ENCODE assay signal across 6 cellular contexts in genomic region chr9:69112646-69113045, GRCh38.
DNase-seq lines count a peak whose midpoint lies in the region; ATAC-seq, FAIRE-seq and TF ChIP-seq lines count a peak whose summit lies in the region.
"Not testable (repeated sequence)": the region's sequence is repeated elsewhere in the genome, so short reads cannot be mapped to it uniquely, and the experiment has no call there.

No MANE protein-coding gene starts in this region.

- not testable (repeated sequence) for H2BK12ac ChIP-seq in H9 (ENCODE audit: insufficient read length, low read depth, low read length)

- not testable (repeated sequence) for H3K9me2 ChIP-seq in hepatocyte (replicated peaks; ENCODE audit: insufficient read depth)

- not testable (repeated sequence) for TF ChIP-seq POLR2A in K562 (conservative IDR thresholded peaks at IDR 0.05)

- not testable (repeated sequence) for TF ChIP-seq RAD21 in K562 (CRISPR knock-in tag; conservative IDR thresholded peaks at IDR 0.05 in 1 of 2, IDR thresholded peaks at IDR 0.05 in 1 of 2)

- CTCF ChIA-PET in K562 (lab: Yijun Ruan, JAX; ENCODE audit: low intra/inter-chr PET ratio) = not testable (repeated sequence)

- H3K56ac ChIP-seq in H9 (ENCODE audit: insufficient read length, low read depth, low read length) = not testable (repeated sequence)

- H3K23me2 ChIP-seq in H9 (ENCODE audit: insufficient read length, low read depth, low read length, poor library complexity, severe bottlenecking) = not testable (repeated sequence)

- WGBS in H9 (ENCODE audit: extremely low coverage, insufficient read length, low lambda C conversion rate) = no CpG with 5 or more reads among the region's 17 CpGs
- 79% methylated on average over 8 of the region's 17 CpGs for WGBS in K562 (ENCODE audit: insufficient coverage, low coverage, missing lambda C conversion rate)
- WGBS in endodermal cell (ENCODE audit: insufficient coverage in 1 of 2, insufficient read length in 1 of 2), 2 experiments = 95 to 98% methylated on average over 12 to 17 of the region's 17 CpGs
- 97% methylated on average over 17 of the region's 17 CpGs for WGBS in hepatocyte (ENCODE audit: low lambda C conversion rate, missing lambda C conversion rate)

- H3K9me3 Mint-ChIP-seq in H9; endodermal cell; neural crest cell; progenitor cell of endocrine pancreas (ENCODE audit: low read depth): not testable (repeated sequence)

- not testable (repeated sequence) for H3K14ac ChIP-seq in H9 (ENCODE audit: insufficient read depth, low read length)

- not testable (repeated sequence) for H3K27ac ChIP-seq in H9 (ENCODE audit: insufficient read length, low read depth, low read length); K562 (ENCODE audit: extremely low read depth, low read depth, low read length); endodermal cell (ENCODE audit: low read depth, low read length); hepatocyte

- POLR2A ChIA-PET in K562 (lab: Yijun Ruan, JAX) = not testable (repeated sequence)

- intact Hi-C loops in K562 (cut with micrococcal nuclease) = not testable (repeated sequence)

- H3K9ac ChIP-seq in H9 (ENCODE audit: extremely low read depth, insufficient read length, low read length); K562 (ENCODE audit: insufficient read depth in 1 of 2, low read depth in 2 of 2, low read length in 2 of 2); endodermal cell (ENCODE audit: extremely low read depth, low read length, poor library complexity, severe bottlenecking): not testable (repeated sequence)

- H3K79me2 ChIP-seq in H9 (ENCODE audit: insufficient read depth, low read length); K562 (ENCODE audit: control insufficient read depth, insufficient read depth, low read length); hepatocyte: not testable (repeated sequence)

- H3T11ph ChIP-seq in H9 (ENCODE audit: low read length) = not testable (repeated sequence)

- not testable (repeated sequence) for H2BK15ac ChIP-seq in H9 (ENCODE audit: low read depth, low read length)

- H4K8ac ChIP-seq in H9 (replicated peaks; ENCODE audit: insufficient read length, low read depth, low read length) = not testable (repeated sequence)

- TF ChIP-seq EP300 in K562 (IDR thresholded peaks at IDR 0.05; ENCODE audit: low read length) = not testable (repeated sequence)

- not testable (repeated sequence) for H2AK5ac ChIP-seq in H9 (ENCODE audit: insufficient read length, low read length)

- DNase-seq in H9 (peak; percentile 33), hepatocyte (ENCODE audit: low spot score) (peak; percentile 1)
- DNase-seq in K562 (ENCODE audit: extremely low read depth in 1 of 4, low spot score in 3 of 4); endodermal cell; neural crest cell (ENCODE audit: low read depth, low spot score); progenitor cell of endocrine pancreas (ENCODE audit: low spot score, unreplicated experiment): not testable (repeated sequence)

- H2BK5ac ChIP-seq in H9 (ENCODE audit: insufficient read length, low read length) = not testable (repeated sequence)

- not testable (repeated sequence) for H3K36me3 Mint-ChIP-seq in H9 (ENCODE audit: insufficient read depth in 1 of 3, low read depth in 3 of 3); endodermal cell (ENCODE audit: low read depth); neural crest cell (ENCODE audit: low read depth); progenitor cell of endocrine pancreas (ENCODE audit: insufficient read depth)

- not testable (repeated sequence) for H3K4me3 ChIP-seq in K562; endodermal cell (ENCODE audit: low read length); hepatocyte

- in situ Hi-C loops in K562 (cut with MboI) = not testable (repeated sequence)

- H3K4me1 Mint-ChIP-seq in H9; endodermal cell; neural crest cell; progenitor cell of endocrine pancreas (ENCODE audit: low read depth): not testable (repeated sequence)

- H3K27me3 Mint-ChIP-seq in H9 (ENCODE audit: low read depth); endodermal cell (ENCODE audit: insufficient read depth); neural crest cell (ENCODE audit: low read depth); progenitor cell of endocrine pancreas: not testable (repeated sequence)

- not testable (repeated sequence) for H3K4me3 Mint-ChIP-seq in H9; endodermal cell; neural crest cell; progenitor cell of endocrine pancreas (ENCODE audit: low read depth)

- H3K9me1 ChIP-seq in K562 (ENCODE audit: control insufficient read depth, insufficient read depth, low read length) = not testable (repeated sequence)

- H3K79me1 ChIP-seq in H9 (ENCODE audit: insufficient read depth, low read depth, low read length, poor library complexity, severe bottlenecking) = not testable (repeated sequence)

- not testable (repeated sequence) for H3K23ac ChIP-seq in H9 (ENCODE audit: insufficient read length, low read depth, low read length)

- not testable (repeated sequence) for H3K4me1 ChIP-seq in H9 (ENCODE audit: insufficient read depth, low read length); K562 (replicated peaks in 1 of 2; ENCODE audit: control insufficient read depth in 2 of 2, insufficient read depth in 2 of 2, low read length in 2 of 2); endodermal cell (ENCODE audit: control insufficient read depth, insufficient read depth, low read length); hepatocyte (ENCODE audit: insufficient read depth)

- not testable (repeated sequence) for H2AFZ ChIP-seq in H9 (ENCODE audit: low read length); K562 (ENCODE audit: low read depth, low read length); hepatocyte

- not testable (repeated sequence) for H3K27ac Mint-ChIP-seq in H9; endodermal cell; neural crest cell (ENCODE audit: unreplicated experiment); progenitor cell of endocrine pancreas

- BruUV-seq in K562 (replicated peaks; lab: Mats Ljungman, UMichigan) = not testable (repeated sequence)

- FAIRE-seq in K562 (lab: Jason Lieb, UNC) = not testable (repeated sequence)

- H3K4ac ChIP-seq in H9 (ENCODE audit: low read depth, low read length) = not testable (repeated sequence)

- not testable (repeated sequence) for H4K20me1 ChIP-seq in H9 (ENCODE audit: control insufficient read depth, insufficient read depth, insufficient read length); K562 (replicated peaks; ENCODE audit: control insufficient read depth, insufficient read depth, low read length); hepatocyte (ENCODE audit: insufficient read depth, poor library complexity, severe bottlenecking)

- not testable (repeated sequence) for H3K9me3 ChIP-seq in H9 (ENCODE audit: control insufficient read depth, low read depth, low read length); K562 (replicated peaks; ENCODE audit: control insufficient read depth, insufficient read depth, low read depth, low read length); endodermal cell (ENCODE audit: control insufficient read depth, low read length); hepatocyte (ENCODE audit: low read depth)

- H3K36me3 ChIP-seq in K562 (ENCODE audit: control insufficient read depth, insufficient read depth, low read length); endodermal cell (ENCODE audit: control insufficient read depth, insufficient read depth, low read length); hepatocyte (replicated peaks; ENCODE audit: insufficient read depth, low read depth): not testable (repeated sequence)

- not testable (repeated sequence) for H3K27me3 ChIP-seq in H9 (ENCODE audit: insufficient read depth, low read length); K562 (ENCODE audit: control insufficient read depth in 2 of 2, insufficient read depth in 2 of 2, low read length in 2 of 2); endodermal cell (ENCODE audit: control insufficient read depth, insufficient read depth, low read length, poor library complexity, severe bottlenecking); hepatocyte

- H4K5ac ChIP-seq in H9 (ENCODE audit: insufficient read length, low read depth, low read length) = not testable (repeated sequence)

- H2BK20ac ChIP-seq in H9 (ENCODE audit: low read depth, low read length, poor library complexity, severe bottlenecking) = not testable (repeated sequence)

- H4K91ac ChIP-seq in H9 (ENCODE audit: insufficient read length, low read depth, low read length) = not testable (repeated sequence)

- ATAC-seq in K562 = not testable (repeated sequence)

- H2BK120ac ChIP-seq in H9 (ENCODE audit: low read depth, low read length, poor library complexity, severe bottlenecking) = not testable (repeated sequence)

- not testable (repeated sequence) for H3K18ac ChIP-seq in H9 (ENCODE audit: insufficient read length, low read depth, low read length)

- not testable (repeated sequence) for H3K4me2 ChIP-seq in H9 (ENCODE audit: insufficient read depth, insufficient read length, low read length); K562 (ENCODE audit: insufficient read depth, low read length); hepatocyte

- TF ChIP-seq CTCF in H9 (conservative IDR thresholded peaks at IDR 0.05); K562 (IDR thresholded peaks at IDR 0.05 in 2 of 3, conservative IDR thresholded peaks at IDR 0.05 in 1 of 3; ENCODE audit: insufficient read depth in 2 of 3, low read depth in 1 of 3, low read length in 3 of 3); hepatocyte (IDR thresholded peaks at IDR 0.05; ENCODE audit: poor library complexity): not testable (repeated sequence)
- TF ChIP-seq CTCF in endodermal cell (conservative IDR thresholded peaks at IDR 0.05) = peak; percentile 33
- TF ChIP-seq CTCF in neural crest cell (conservative IDR thresholded peaks at IDR 0.05) = peak; percentile 22
- peak; percentile 8 for TF ChIP-seq CTCF in progenitor cell of endocrine pancreas (IDR thresholded peaks at IDR 0.05; ENCODE audit: unreplicated experiment)
